ENCODE assay signal across 19 cellular contexts in the genomic region with DNA sequence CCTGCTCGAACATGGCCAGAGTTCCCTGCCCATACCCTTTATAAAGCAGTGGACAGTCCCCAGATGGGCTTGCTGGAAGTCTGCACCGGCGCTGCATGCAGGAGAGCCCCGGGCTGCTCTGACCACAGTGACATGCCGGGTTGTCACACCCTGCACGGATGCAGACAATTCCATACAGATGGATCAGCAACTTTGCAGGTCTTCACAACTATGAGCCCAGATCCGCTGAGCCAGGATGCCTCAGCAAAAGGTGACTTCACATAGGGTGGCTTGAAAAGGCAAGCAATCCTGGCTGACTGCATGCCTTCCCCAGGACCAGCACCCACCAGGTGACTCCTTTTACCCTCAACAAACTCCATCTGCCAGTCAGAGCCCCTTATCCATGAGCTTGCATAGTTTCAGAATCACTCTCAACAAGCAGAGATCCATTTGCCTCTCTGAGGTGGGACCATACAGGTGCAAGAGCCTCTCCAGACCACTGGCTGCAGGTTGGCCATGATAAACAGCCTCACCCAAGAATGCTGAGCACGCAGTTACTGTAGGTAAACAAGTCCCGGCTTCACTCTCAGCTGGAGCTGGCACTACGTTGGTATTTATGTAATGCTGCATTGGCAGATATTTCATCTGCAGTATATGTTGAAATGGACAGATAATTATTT.
DNase-seq lines count a peak whose midpoint lies in the region; ATAC-seq and TF ChIP-seq lines count a peak whose summit lies in the region.
"Had no signal": no experiment of that assay in that cellular context is flagged by ENCODE, and none has a peak within 500 bp of the region (broad histone marks: within the 10 kb centered on the region; RNA-seq: fewer than 3 reads in every experiment).

No MANE protein-coding gene starts in this region.

- H3K4me3 Mint-ChIP-seq in neural progenitor cell: no peak overlapping the region
- H3K4me3 Mint-ChIP-seq: GM23338 had no signal

- peaks cover 5% of the 10 kb centered on the region for H3K4me1 ChIP-seq in foreskin keratinocyte
- no peaks in the 10 kb centered on the region for H3K4me1 ChIP-seq in neural progenitor cell
- H3K4me1 ChIP-seq in upper lobe of right lung: no peaks in the 10 kb centered on the region
- no peaks in the 10 kb centered on the region for H3K4me1 ChIP-seq in hepatocyte (ENCODE audit: insufficient read depth)
- H3K4me1 ChIP-seq: BLaER1 treated with 17β-estradiol and CSF1 and Interleukin-3, amounts not matched to agents 10 nM and 100 nM had no signal

- no peak overlapping the region for H3K9ac ChIP-seq in neural progenitor cell
- H3K9ac ChIP-seq: BLaER1 treated with 17β-estradiol and CSF1 and Interleukin-3, amounts not matched to agents 10 nM and 100 nM had no signal

- H4K20me1 ChIP-seq in neural progenitor cell (ENCODE audit: low read depth): no peaks in the 10 kb centered on the region
- H4K20me1 ChIP-seq in hepatocyte (ENCODE audit: insufficient read depth, poor library complexity, severe bottlenecking): no peaks in the 10 kb centered on the region
- H4K20me1 ChIP-seq: BLaER1 treated with 17β-estradiol and CSF1 and Interleukin-3, amounts not matched to agents 10 nM and 100 nM had no signal

- no peak overlapping the region for H3K4me3 ChIP-seq in neural progenitor cell
- no peak overlapping the region for H3K4me3 ChIP-seq in upper lobe of right lung
- no peak overlapping the region for H3K4me3 ChIP-seq in hepatocyte
- H3K4me3 ChIP-seq: BLaER1 treated with 17β-estradiol and CSF1 and Interleukin-3, amounts not matched to agents 10 nM and 100 nM; GM23338 had no signal

- H3K4me2 ChIP-seq in neural progenitor cell: no peak overlapping the region
- no peak overlapping the region for H3K4me2 ChIP-seq in hepatocyte
- H3K4me2 ChIP-seq: BLaER1 treated with 17β-estradiol and CSF1 and Interleukin-3, amounts not matched to agents 10 nM and 100 nM; GM23338 had no signal

- no peaks in the 10 kb centered on the region for H3K9me3 ChIP-seq in neural progenitor cell (ENCODE audit: low read depth)
- no peaks in the 10 kb centered on the region for H3K9me3 ChIP-seq in upper lobe of right lung
- H3K9me3 ChIP-seq in hepatocyte (ENCODE audit: low read depth): no peaks in the 10 kb centered on the region

- no peaks in the 10 kb centered on the region for H3K9me3 Mint-ChIP-seq in neural progenitor cell
- H3K9me3 Mint-ChIP-seq: GM23338 had no signal

- H3K79me2 ChIP-seq in neural progenitor cell (ENCODE audit: low read depth) (no peaks in the 10 kb centered on the region), hepatocyte (no peaks in the 10 kb centered on the region)

- H3K36me3 ChIP-seq in neural progenitor cell: no peaks in the 10 kb centered on the region
- H3K36me3 ChIP-seq in upper lobe of right lung: no peaks in the 10 kb centered on the region
- no peaks in the 10 kb centered on the region for H3K36me3 ChIP-seq in hepatocyte (replicated peaks; ENCODE audit: insufficient read depth, low read depth)
- H3K36me3 ChIP-seq: BLaER1 treated with 17β-estradiol and CSF1 and Interleukin-3, amounts not matched to agents 10 nM and 100 nM had no signal

- ATAC-seq in Right ventricle myocardium superior (ENCODE audit: poor library complexity): peak; percentile 34
- ATAC-seq in left cardiac atrium: no peak
- peak; percentile 38 for ATAC-seq in foreskin keratinocyte
- peak; percentile 81 for ATAC-seq in upper lobe of right lung
- ATAC-seq: GM23338, HCT116 had no signal

- intact Hi-C loops in Right ventricle myocardium superior (cut with DNase I) (no loop called here), left cardiac atrium (cut with DNase I) (no loop called here), upper lobe of right lung (cut with DNase I) (no loop called here)

- no peaks in the 10 kb centered on the region for H3F3A ChIP-seq in neural progenitor cell (ENCODE audit: low read depth)

- H2AFZ ChIP-seq in neural progenitor cell (replicated peaks): no peak overlapping the region
- H2AFZ ChIP-seq in hepatocyte: no peak overlapping the region

- H3K27ac ChIP-seq in foreskin keratinocyte: no peak overlapping the region
- no peak overlapping the region for H3K27ac ChIP-seq in neural progenitor cell
- H3K27ac ChIP-seq in upper lobe of right lung: peak overlapping the region; percentile 30
- H3K27ac ChIP-seq in hepatocyte: no peak overlapping the region
- H3K27ac ChIP-seq: BLaER1 treated with 17β-estradiol and CSF1 and Interleukin-3, amounts not matched to agents 10 nM and 100 nM had no signal

- DNase-seq in Right ventricle myocardium superior (no peak), left cardiac atrium (no peak), foreskin keratinocyte (peak; percentile 14 to 45), neural progenitor cell (ENCODE audit: low spot score) (no peak), upper lobe of right lung (no peak), GM19240 (ENCODE audit: insufficient read length, low spot score) (no peak), hepatocyte (ENCODE audit: low spot score) (no peak)
- no peak for DNase-seq in effector CD8-positive, alpha-beta T cell (lab: John Stamatoyannopoulos, UW)
- DNase-seq: GDM1; KG1; NCI-H1092 treated with DMSO at 0.1 percent for 48 hours; NCI-H1694 treated with DMSO at 0.1 percent for 48 hours; NCI-H2107; NCI-H2227 treated with DMSO at 0.1 percent for 48 hours; NCI-H526; NK-92 treated with Interleukin-12 subunit alpha and Interleukin-12 subunit beta, amount 100 ng/mL, for 24 hours had no signal

- H3K27me3 ChIP-seq in foreskin keratinocyte (no peaks in the 10 kb centered on the region), neural progenitor cell (no peaks in the 10 kb centered on the region), upper lobe of right lung (no peaks in the 10 kb centered on the region), hepatocyte (no peaks in the 10 kb centered on the region)
- H3K27me3 ChIP-seq: BLaER1 treated with 17β-estradiol and CSF1 and Interleukin-3, amounts not matched to agents 10 nM and 100 nM had no signal

- TF ChIP-seq CTCF in foreskin keratinocyte (conservative IDR thresholded peaks at IDR 0.05) (no peak), neural progenitor cell (IDR thresholded peaks at IDR 0.05) (no peak), upper lobe of right lung (IDR thresholded peaks at IDR 0.05) (no peak), hepatocyte (IDR thresholded peaks at IDR 0.05; ENCODE audit: poor library complexity) (no peak)

- 83% methylated on average over 10 of the region's 10 CpGs for WGBS in hepatocyte (ENCODE audit: low lambda C conversion rate, missing lambda C conversion rate)

- H3K4me1 Mint-ChIP-seq in neural progenitor cell: no peaks in the 10 kb centered on the region
- H3K4me1 Mint-ChIP-seq: GM23338 had no signal

- H3K9me2 ChIP-seq in hepatocyte (replicated peaks; ENCODE audit: insufficient read depth): no peaks in the 10 kb centered on the region

- H3K36me3 Mint-ChIP-seq in neural progenitor cell: no peaks in the 10 kb centered on the region

- H3K27me3 Mint-ChIP-seq in neural progenitor cell (ENCODE audit: insufficient read depth, low read depth): peaks cover 2% of the 10 kb centered on the region

- H3K27ac Mint-ChIP-seq in neural progenitor cell: peak overlapping the region; percentile 32
- H3K27ac Mint-ChIP-seq: GM23338 had no signal

Comparison
In these comparisons a context has a peak if more than half of its experiments do, and no peak if none do; other contexts are left out.
1. ATAC-seq: peak in Right ventricle myocardium superior (single experiment), foreskin keratinocyte (single experiment) and upper lobe of right lung (single experiment); none in left cardiac atrium (0 of 2).
2. DNase-seq: peak in foreskin keratinocyte (2 of 2); none in Right ventricle myocardium superior (single experiment), left cardiac atrium (single experiment), neural progenitor cell (single experiment), upper lobe of right lung (single experiment), GM19240 (single experiment), effector CD8-positive, alpha-beta T cell (single experiment) and hepatocyte (single experiment).